In genomic region chr21:30329203-30329868, GRCh38 we compare ENCODE assay signal across 22 cellular contexts. TPM values are rescaled to one million over a fixed set of nuclear protein-coding genes. Genes with fewer than 3 reads are reported as not detected.
"Had no signal": no experiment of that assay in that cellular context is flagged by ENCODE, and none has a peak within 500 bp of the region (broad histone marks: within the 10 kb centered on the region; RNA-seq: fewer than 3 reads in every experiment).

No MANE protein-coding gene starts in this region.

- H3K9me3 ChIP-seq: body of pancreas, gastrocnemius medialis, upper lobe of right lung had no signal

- H3K4me3 ChIP-seq: body of pancreas, gastrocnemius medialis, heart right ventricle, thoracic aorta, upper lobe of right lung had no signal

- H3K27me3 ChIP-seq: body of pancreas, gastrocnemius medialis, heart right ventricle, upper lobe of right lung had no signal

- H3K9me3 Mint-ChIP-seq: dendritic cell treated with granulocyte-macrophage colony-stimulating factor and Interleukin-4, amounts not matched to agents 40 ng/mL and 50 ng/mL, for 4 days; effector memory CD8-positive, alpha-beta T cell; stimulated activated naive CD8-positive, alpha-beta T cell treated with anti-CD3 and anti-CD28 coated beads, Interleukin-15, amount 100 ng/mL, for 72 hours had no signal

- H3K27ac Mint-ChIP-seq: activated naive CD8-positive, alpha-beta T cell treated with anti-CD3 and anti-CD28 coated beads, Interleukin-2, amount 50 U/mL, for 24 hours; dendritic cell treated with granulocyte-macrophage colony-stimulating factor and Interleukin-4, amounts not matched to agents 40 ng/mL and 50 ng/mL, for 4 days; effector memory CD8-positive, alpha-beta T cell; memory B cell; naive thymus-derived CD8-positive, alpha-beta T cell; stimulated activated naive CD8-positive, alpha-beta T cell treated with anti-CD3 and anti-CD28 coated beads, Interleukin-15, amount 100 ng/mL, for 72 hours; T-helper 2 cell treated with Interferon-gamma antibody and Interleukin-4, amounts not matched to agents 5 μg/mL and 100 μg/mL, for 36 hours had no signal

- H3K27ac ChIP-seq: body of pancreas, gastrocnemius medialis, heart right ventricle, thoracic aorta, upper lobe of right lung had no signal

- ATAC-seq: activated naive CD8-positive, alpha-beta T cell treated with anti-CD3 and anti-CD28 coated beads, Interleukin-2, amount 50 U/mL, for 24 hours; body of pancreas; effector memory CD8-positive, alpha-beta T cell; gastrocnemius medialis; heart right ventricle; left lobe of liver; naive thymus-derived CD8-positive, alpha-beta T cell; stimulated activated naive CD8-positive, alpha-beta T cell treated with anti-CD3 and anti-CD28 coated beads, Interleukin-15, amount 100 ng/mL, for 72 hours; upper lobe of right lung had no signal

- H3K4me1 Mint-ChIP-seq: activated naive CD8-positive, alpha-beta T cell treated with anti-CD3 and anti-CD28 coated beads, Interleukin-2, amount 50 U/mL, for 24 hours; memory B cell; naive thymus-derived CD8-positive, alpha-beta T cell; stimulated activated naive CD8-positive, alpha-beta T cell treated with anti-CD3 and anti-CD28 coated beads, Interleukin-15, amount 100 ng/mL, for 72 hours had no signal

- DNase-seq: activated CD4-positive, alpha-beta T cell treated with anti-CD3 and anti-CD28 coated beads, Interleukin-2, amount 50 U/mL, for 4 hours; activated CD4-positive, CD25-positive, alpha-beta regulatory T cell treated with anti-CD3 and anti-CD28 coated beads, Interleukin-2, amount 50 U/mL, for 72 hours; activated naive CD4-positive, alpha-beta T cell; activated naive CD8-positive, alpha-beta T cell treated with anti-CD3 and anti-CD28 coated beads, Interleukin-2, amount 50 U/mL, for 24 hours; activated T-cell treated with anti-CD3 and anti-CD28 coated beads for 4 hours; body of pancreas; effector memory CD8-positive, alpha-beta T cell; gastrocnemius medialis; heart right ventricle; naive thymus-derived CD8-positive, alpha-beta T cell; stimulated activated CD4-positive, alpha-beta T cell treated with anti-CD3 and anti-CD28 coated beads, Interleukin-1b, Interleukin-23, amount 100 ng/mL, for 48 hours; stimulated activated naive CD8-positive, alpha-beta T cell treated with anti-CD3 and anti-CD28 coated beads, Interleukin-15, amount 100 ng/mL, for 72 hours; SW 1271; upper lobe of right lung had no signal

- H3K4me3 Mint-ChIP-seq: activated naive CD8-positive, alpha-beta T cell treated with anti-CD3 and anti-CD28 coated beads, Interleukin-2, amount 50 U/mL, for 24 hours; dendritic cell treated with granulocyte-macrophage colony-stimulating factor and Interleukin-4, amounts not matched to agents 40 ng/mL and 50 ng/mL, for 4 days; effector memory CD8-positive, alpha-beta T cell; memory B cell; naive thymus-derived CD8-positive, alpha-beta T cell; stimulated activated naive CD8-positive, alpha-beta T cell treated with anti-CD3 and anti-CD28 coated beads, Interleukin-15, amount 100 ng/mL, for 72 hours; T-helper 2 cell treated with Interferon-gamma antibody and Interleukin-4, amounts not matched to agents 5 μg/mL and 100 μg/mL, for 36 hours had no signal

- H3K36me3 ChIP-seq: gastrocnemius medialis, heart right ventricle, thoracic aorta, upper lobe of right lung had no signal

- H3K4me1 ChIP-seq: body of pancreas, gastrocnemius medialis, heart right ventricle, upper lobe of right lung had no signal

- H3K27me3 Mint-ChIP-seq: activated naive CD8-positive, alpha-beta T cell treated with anti-CD3 and anti-CD28 coated beads, Interleukin-2, amount 50 U/mL, for 24 hours; dendritic cell treated with granulocyte-macrophage colony-stimulating factor and Interleukin-4, amounts not matched to agents 40 ng/mL and 50 ng/mL, for 4 days; effector memory CD8-positive, alpha-beta T cell; memory B cell had no signal

- H3K36me3 Mint-ChIP-seq: memory B cell had no signal

RNA-seq across cellular contexts. Expression of gene KRTAP27-1, which starts 8.2 kb away (rescaled TPM):
- total RNA-seq: body of pancreas; epithelial cell of proximal tubule; gastrocnemius medialis; heart right ventricle; left lobe of liver; mucosa of gallbladder; naive thymus-derived CD8-positive, alpha-beta T cell; renal cortical epithelial cell; thoracic aorta; upper lobe of right lung had no signal

RNA-seq across cellular contexts. Expression of gene KRTAP26-1, which starts 9.2 kb away (rescaled TPM):
- total RNA-seq: body of pancreas; epithelial cell of proximal tubule; gastrocnemius medialis; heart right ventricle; left lobe of liver; mucosa of gallbladder; naive thymus-derived CD8-positive, alpha-beta T cell; renal cortical epithelial cell; thoracic aorta; upper lobe of right lung had no signal

RNA-seq across cellular contexts. Expression of gene KRTAP23-1, which starts 19.1 kb away (rescaled TPM):
- total RNA-seq: body of pancreas; epithelial cell of proximal tubule; gastrocnemius medialis; heart right ventricle; left lobe of liver; mucosa of gallbladder; naive thymus-derived CD8-positive, alpha-beta T cell; renal cortical epithelial cell; thoracic aorta; upper lobe of right lung had no signal

RNA-seq across cellular contexts. Expression of gene KRTAP25-1, which starts 40.0 kb away (rescaled TPM):
- total RNA-seq: body of pancreas; epithelial cell of proximal tubule; gastrocnemius medialis; heart right ventricle; left lobe of liver; mucosa of gallbladder; naive thymus-derived CD8-positive, alpha-beta T cell; renal cortical epithelial cell; thoracic aorta; upper lobe of right lung had no signal

RNA-seq across cellular contexts. Expression of gene KRTAP13-2, which starts 42.7 kb away (rescaled TPM):
- total RNA-seq: body of pancreas; epithelial cell of proximal tubule; gastrocnemius medialis; heart right ventricle; left lobe of liver; mucosa of gallbladder; naive thymus-derived CD8-positive, alpha-beta T cell; renal cortical epithelial cell; thoracic aorta; upper lobe of right lung had no signal
